11 cellular contexts compared by ENCODE assay signal in the genomic region with DNA sequence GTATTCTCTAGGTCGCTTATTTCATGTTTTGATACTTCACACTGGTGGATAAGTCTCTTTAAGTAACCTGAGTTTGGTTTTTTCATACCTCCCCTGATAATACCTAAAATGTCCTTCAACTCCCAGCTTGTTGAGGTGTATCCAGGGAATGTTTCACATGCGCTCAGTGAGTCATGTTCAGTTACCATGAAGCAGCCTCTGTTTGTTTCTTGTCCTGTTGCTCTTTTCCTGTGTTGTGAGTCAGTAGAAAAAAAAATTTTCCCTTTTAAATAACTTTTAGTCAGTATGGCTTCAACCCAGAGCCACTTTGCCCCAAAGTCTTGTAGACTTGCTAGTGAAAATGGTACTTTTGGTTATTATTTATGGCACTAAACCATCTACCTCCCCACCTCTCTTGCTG.
A peak's percentile ranks its signal among the peaks of the same experiment; 100 is the strongest.
DNase-seq lines count a peak whose midpoint lies in the region; ATAC-seq, FAIRE-seq and TF ChIP-seq lines count a peak whose summit lies in the region.
"Had no signal": no experiment of that assay in that cellular context is flagged by ENCODE, and none has a peak within 500 bp of the region (broad histone marks: within the 10 kb centered on the region; RNA-seq: fewer than 3 reads in every experiment).

No MANE protein-coding gene starts in this region.

- peak; percentile 43 for ATAC-seq in activated T-helper 17 cell treated with anti-CD3 and anti-CD28 coated beads, Interleukin-2, amount 50 U/mL, for 72 hours (replicated peaks)
- ATAC-seq in GM21786 (IDR thresholded peaks at IDR 0.05; ENCODE audit: unreplicated experiment), result no peak
- ATAC-seq: mucosa of descending colon, T-helper 17 cell had no signal

- no peak overlapping the region for H3K27ac Mint-ChIP-seq in activated T-helper 17 cell treated with anti-CD3 and anti-CD28 coated beads, Interleukin-2, amount 50 U/mL, for 72 hours
- H3K27ac Mint-ChIP-seq: T-helper 17 cell had no signal

- no peaks in the 10 kb centered on the region for H3K27me3 Mint-ChIP-seq in activated T-helper 17 cell treated with anti-CD3 and anti-CD28 coated beads, Interleukin-2, amount 50 U/mL, for 72 hours
- H3K27me3 Mint-ChIP-seq: T-helper 17 cell had no signal

- no peaks in the 10 kb centered on the region for H3K4me1 ChIP-seq in tibial nerve

- H3K27ac ChIP-seq in tibial nerve, result no peak overlapping the region

- peaks cover 0 to 6% (median 0%) of the 10 kb centered on the region in 4 donors for H3K9me3 ChIP-seq in tibial nerve

- no peak overlapping the region for H3K4me3 Mint-ChIP-seq in activated T-helper 17 cell treated with anti-CD3 and anti-CD28 coated beads, Interleukin-2, amount 50 U/mL, for 72 hours
- H3K4me3 Mint-ChIP-seq: T-helper 17 cell had no signal

- H3K4me3 ChIP-seq in fibroblast of villous mesenchyme (ENCODE audit: low read depth, low read length), result no peak overlapping the region
- H3K4me3 ChIP-seq in tibial nerve, result no peak overlapping the region
- H3K4me3 ChIP-seq: mucosa of descending colon had no signal

- peak; percentile 96 for FAIRE-seq in H54 (lab: Jason Lieb, UNC)

- peaks cover 5% of the 10 kb centered on the region for H3K9me3 Mint-ChIP-seq in activated T-helper 17 cell treated with anti-CD3 and anti-CD28 coated beads, Interleukin-2, amount 50 U/mL, for 72 hours

- H3K4me1 Mint-ChIP-seq in activated T-helper 17 cell treated with anti-CD3 and anti-CD28 coated beads, Interleukin-2, amount 50 U/mL, for 72 hours, result no peaks in the 10 kb centered on the region
- H3K4me1 Mint-ChIP-seq: T-helper 17 cell had no signal

- 80 to 83% methylated on average over 2 of the region's 2 CpGs for WGBS in tibial nerve, 2 donors

- DNase-seq in H54 (ENCODE audit: insufficient read length, low spot score), result peak; percentile 34
- peak; percentile 79 for DNase-seq in fibroblast of villous mesenchyme (ENCODE audit: low read depth)
- DNase-seq in stromal cell of bone marrow (ENCODE audit: low read depth), result peak; percentile 84
- DNase-seq in tibial nerve (ENCODE audit: low spot score in 2 of 2), result no peak
- no peak for DNase-seq in stimulated activated CD4-positive, alpha-beta T cell treated with anti-CD3 and anti-CD28 coated beads, Interleukin-1b, Interleukin-23, amount 100 ng/mL, for 48 hours
- DNase-seq in NCI-H1092 treated with DMSO at 0.1 percent for 48 hours (lab: John Stamatoyannopoulos, UW), result no peak
- DNase-seq: DMS 273 treated with DMSO at 0.1 percent for 48 hours, mucosa of descending colon, T-helper 17 cell had no signal

- TF ChIP-seq EP300 in tibial nerve (IDR thresholded peaks at IDR 0.05), result no peak

- no peak for TF ChIP-seq POLR2A in H54 (IDR thresholded peaks at IDR 0.05; ENCODE audit: low read depth, low read length)
- TF ChIP-seq POLR2A in tibial nerve (IDR thresholded peaks at IDR 0.05), result no peak

- H3K36me3 ChIP-seq in tibial nerve, result no peaks in the 10 kb centered on the region

- H3K36me3 Mint-ChIP-seq in activated T-helper 17 cell treated with anti-CD3 and anti-CD28 coated beads, Interleukin-2, amount 50 U/mL, for 72 hours (ENCODE audit: low read depth), result no peaks in the 10 kb centered on the region

- no peaks in the 10 kb centered on the region for H3K27me3 ChIP-seq in tibial nerve

- TF ChIP-seq CTCF in fibroblast of villous mesenchyme (IDR thresholded peaks at IDR 0.05; ENCODE audit: insufficient read depth, low read depth, low read length) (no peak), tibial nerve (IDR thresholded peaks at IDR 0.05) (no peak)

Comparison
In these comparisons a context has a peak if more than half of its experiments do, and no peak if none do; other contexts are left out.
1. DNase-seq: peak in H54 (single experiment), fibroblast of villous mesenchyme (single experiment) and stromal cell of bone marrow (single experiment); none in tibial nerve (0 of 2), stimulated activated CD4-positive, alpha-beta T cell treated with anti-CD3 and anti-CD28 coated beads, Interleukin-1b, Interleukin-23, amount 100 ng/mL, for 48 hours (single experiment) and NCI-H1092 treated with DMSO at 0.1 percent for 48 hours (single experiment).